Comparison of ENCODE assay signal across 1 cellular context in genomic region chr2:11829947-11830707, GRCh38.
TF ChIP-seq lines count a peak whose summit lies in the region.

No MANE protein-coding gene starts in this region.

TF ChIP-seq in HEK293, 187 proteins besides CTCF, POLR2A, EP300 and RAD21 (continued from another document):
- peak; percentile 59; the same call in 1 of the 2 replicates for TF ChIP-seq REST (tag by site-specific recombination; IDR thresholded peaks at IDR 0.05)
- peak; percentile 51; the same call in 1 of the 2 replicates for TF ChIP-seq ZBTB11 (tag by site-specific recombination; conservative IDR thresholded peaks at IDR 0.05; ENCODE audit: low read depth)
- peak; percentile 93 for TF ChIP-seq PATZ1 (tag by site-specific recombination; IDR thresholded peaks at IDR 0.05)
- peak; percentile 69 for TF ChIP-seq PRDM4 (tag by site-specific recombination; IDR thresholded peaks at IDR 0.05)
- peak; percentile 27; the same call in 1 of the 2 replicates for TF ChIP-seq SP2 (tag by site-specific recombination; IDR thresholded peaks at IDR 0.05)
- peak; percentile 59; the same call in 1 of the 2 replicates for TF ChIP-seq ZNF501 (tag by site-specific recombination; IDR thresholded peaks at IDR 0.05)
- peak; percentile 81; the same call in 1 of the 2 replicates for TF ChIP-seq ZSCAN30 (tag by site-specific recombination; IDR thresholded peaks at IDR 0.05)
- peak; percentile 88 for TF ChIP-seq SP7 (tag by site-specific recombination; IDR thresholded peaks at IDR 0.05)
- TF ChIP-seq ZNF692 (tag by site-specific recombination; IDR thresholded peaks at IDR 0.05) = peak; percentile 55
- 0 out of 2 replicates have a peak, but pooled peaks have one; percentile 26 for TF ChIP-seq WT1 (tag by site-specific recombination; IDR thresholded peaks at IDR 0.05)
- peak; percentile 75 for TF ChIP-seq ZBTB8A (tag by site-specific recombination; IDR thresholded peaks at IDR 0.05)
- TF ChIP-seq ZNF707 (tag by site-specific recombination; IDR thresholded peaks at IDR 0.05) = no peak
- TF ChIP-seq PRDM10 (tag by site-specific recombination; IDR thresholded peaks at IDR 0.05) = peak; percentile 97
